In the genomic region with DNA sequence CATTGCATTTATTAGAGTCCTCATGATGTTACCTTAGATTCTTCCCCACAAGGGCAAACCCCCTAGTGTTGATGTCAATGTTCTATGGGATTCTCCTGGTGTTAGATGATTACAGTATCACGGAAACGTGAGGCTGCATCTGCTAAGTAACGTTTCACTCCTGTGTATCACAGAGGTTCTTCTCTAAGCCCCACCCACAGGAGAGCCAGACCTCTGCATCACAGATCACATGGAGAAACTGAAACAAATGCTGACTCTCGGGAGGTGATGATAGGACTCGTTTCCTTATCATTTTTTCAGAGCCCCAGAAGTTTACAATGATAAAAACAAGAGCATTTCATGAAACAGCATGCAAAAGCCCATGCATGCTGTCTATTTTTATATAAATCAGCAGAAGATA, we compare ENCODE assay signal across 8 cellular contexts.
DNase-seq lines count a peak whose midpoint lies in the region; ATAC-seq lines count a peak whose summit lies in the region.

No MANE protein-coding gene starts in this region.

- H3K9me3 Mint-ChIP-seq in T-cell: peaks cover 0 to 14% (median 4%) of the 10 kb centered on the region in 3 donors

- POLR2A ChIA-PET in T-cell (lab: Charles Lee): interaction anchor here in 1 of 2 donors (0.7 kb wide), 1 partner anchor 77 kb away, joined by 3 read pairs; no protein-coding TSS in a partner anchor

- H3K4me1 Mint-ChIP-seq in T-cell: peaks cover 16 to 39% (median 37%) of the 10 kb centered on the region in 3 donors

- peaks cover 4 to 10% of the 10 kb centered on the region in 2 donors for H3K27me3 Mint-ChIP-seq in T-cell

- peak overlapping the region; percentile 75 to 85 for H3K27ac Mint-ChIP-seq in T-cell

- CTCF ChIA-PET in T-cell (lab: Charles Lee): no interaction called here

- intact Hi-C loops in posterior vena cava (cut with DNase I): no loop called here

- peaks cover 3% of the 10 kb centered on the region for H3K36me3 Mint-ChIP-seq in T-cell

- ATAC-seq in HG02943 (IDR thresholded peaks at IDR 0.05; ENCODE audit: low read depth, unreplicated experiment) (peak; percentile 86), T-cell (replicated peaks in 1 of 4) (peak; percentile 77 to 99 (median 86))

- peak overlapping the region; percentile 73 to 89 (median 83) for H3K4me3 Mint-ChIP-seq in T-cell

- DNase-seq in GM19238 (ENCODE audit: insufficient read length, low spot score): peak; percentile 47
- peak in 30 of 34 experiments; percentile 5 to 48 (median 27) for DNase-seq in T-cell
- DNase-seq in kidney tubule cell (ENCODE audit: low spot score): peak; percentile 26
- no peak for DNase-seq in NCI-H1048 (lab: John Stamatoyannopoulos, UW)
- no peak for DNase-seq in SIG-M5 (lab: John Stamatoyannopoulos, UW)
- no peak for DNase-seq in posterior vena cava (ENCODE audit: low spot score)
- no peak for DNase-seq in amygdala (lab: John Stamatoyannopoulos, UW)

Comparison
In these comparisons a context has a peak if more than half of its experiments do, and no peak if none do; other contexts are left out.
1. DNase-seq: peak in GM19238 (single experiment), T-cell (30 of 34) and kidney tubule cell (single experiment); none in NCI-H1048 (single experiment), SIG-M5 (single experiment), posterior vena cava (single experiment) and amygdala (0 of 56).